ENCODE assay signal across 8 cellular contexts in the genomic region with DNA sequence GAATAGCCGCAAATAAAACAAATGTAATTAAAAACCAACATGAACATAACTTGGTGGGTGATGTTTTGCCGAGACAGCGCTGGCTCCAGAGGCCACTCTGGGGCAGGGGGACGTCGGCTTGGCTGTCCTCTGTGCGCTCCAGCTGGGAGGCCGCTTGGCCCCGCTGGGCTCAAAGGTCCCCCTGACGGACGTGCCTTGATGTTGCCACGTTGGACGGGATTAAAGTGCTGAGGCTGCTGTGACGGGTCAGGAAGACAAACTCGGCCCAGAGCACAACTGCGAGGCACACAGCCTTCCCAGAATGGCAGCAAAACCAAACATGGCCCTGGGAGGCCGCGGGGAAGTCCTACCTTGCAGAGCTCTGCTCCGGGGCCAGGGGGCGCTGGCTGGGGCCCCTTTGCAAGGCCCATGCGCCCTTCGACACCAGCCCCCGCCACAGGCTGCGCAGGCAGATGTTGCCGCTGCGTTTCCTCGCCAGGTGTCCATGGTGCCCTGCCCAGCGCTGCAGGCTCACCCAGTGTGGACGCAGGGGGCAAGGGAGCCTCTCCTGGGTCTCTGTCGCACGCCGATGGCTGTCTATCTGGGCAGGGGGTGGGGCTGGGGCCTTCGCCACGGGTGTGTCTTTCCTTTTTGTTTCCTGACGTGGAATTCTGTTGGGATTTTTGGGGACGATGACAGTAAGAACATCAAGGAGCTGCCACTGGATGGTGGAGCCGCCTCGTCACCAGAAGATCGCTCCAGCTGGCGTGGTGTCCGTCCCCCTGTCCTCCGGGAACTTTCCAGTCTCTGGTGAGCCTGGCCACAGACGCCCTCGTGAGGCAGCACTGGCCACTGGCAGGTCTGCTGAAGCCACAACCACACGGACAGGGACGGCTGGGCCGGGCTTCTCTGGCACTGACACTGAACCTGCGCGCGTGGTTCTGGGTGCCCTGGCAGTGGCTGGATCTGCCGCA.
A peak's percentile ranks its signal among the peaks of the same experiment; 100 is the strongest.
DNase-seq lines count a peak whose midpoint lies in the region; ATAC-seq, FAIRE-seq and TF ChIP-seq lines count a peak whose summit lies in the region.

No MANE protein-coding gene starts in this region.

- no TSS peak for BruUV-seq in endothelial cell of umbilical vein (replicated peaks; lab: Mats Ljungman, UMichigan)

- H3K4ac ChIP-seq in mesenchymal stem cell (ENCODE audit: low read depth in 1 of 2, low read length in 2 of 2) = peak overlapping the region in 1 of 2 experiments; percentile 49

- no peak overlapping the region for H2BK120ac ChIP-seq in mesenchymal stem cell (ENCODE audit: low read depth, low read length)

- H3K27me3 ChIP-seq in endothelial cell of umbilical vein (ENCODE audit: control insufficient read depth in 2 of 2, insufficient read depth in 2 of 2, low read length in 2 of 2) (no peaks in the 10 kb centered on the region), mesenchymal stem cell (ENCODE audit: control insufficient read depth in 1 of 2, insufficient read depth in 1 of 2, low read length in 2 of 2) (no peaks in the 10 kb centered on the region), subcutaneous abdominal adipose tissue (ENCODE audit: control insufficient read depth in 5 of 5, insufficient read depth in 4 of 5, low read length in 5 of 5) (peaks cover 0 to 7% (median 3%) of the 10 kb centered on the region in 5 donors)

- H2BK15ac ChIP-seq in mesenchymal stem cell (ENCODE audit: low read depth, poor library complexity, severe bottlenecking) = no peak overlapping the region

- H3K27ac ChIP-seq in endothelial cell of umbilical vein (ENCODE audit: insufficient read depth, low read depth, low read length) (no peak overlapping the region), mesenchymal stem cell (ENCODE audit: low read length, poor library complexity, severe bottlenecking) (no peak overlapping the region), subcutaneous abdominal adipose tissue (ENCODE audit: low read depth, low read length) (no peak overlapping the region)

- H3K36me3 ChIP-seq in endothelial cell of umbilical vein (ENCODE audit: control insufficient read depth in 2 of 2, extremely low read depth in 1 of 2, insufficient read depth in 2 of 2, low read length in 2 of 2) (no peaks in the 10 kb centered on the region), mesenchymal stem cell (ENCODE audit: control insufficient read depth in 1 of 2, insufficient read depth in 2 of 2, low read depth in 1 of 2, low read length in 2 of 2) (peaks cover 0 to 6% of the 10 kb centered on the region in 2 experiments), subcutaneous abdominal adipose tissue (ENCODE audit: control insufficient read depth in 5 of 5, insufficient read depth in 5 of 5, low read length in 5 of 5) (no peaks in the 10 kb centered on the region)

- H3K79me1 ChIP-seq in mesenchymal stem cell (replicated peaks; ENCODE audit: low read length, poor library complexity, severe bottlenecking) = no peaks in the 10 kb centered on the region

- POLR2A ChIA-PET in endothelial cell of umbilical vein (lab: Charles Lee) = no interaction called here

- no peaks in the 10 kb centered on the region for H3K9me3 ChIP-seq in endothelial cell of umbilical vein (replicated peaks; ENCODE audit: control insufficient read depth, insufficient read depth, low read length)
- no peaks in the 10 kb centered on the region for H3K9me3 ChIP-seq in mesenchymal stem cell (ENCODE audit: control insufficient read depth, low read length)
- no peaks in the 10 kb centered on the region for H3K9me3 ChIP-seq in subcutaneous abdominal adipose tissue (ENCODE audit: control insufficient read depth in 5 of 5, low read length in 5 of 5)

- peak overlapping the region; percentile 66 for H3K4me2 ChIP-seq in endothelial cell of umbilical vein (ENCODE audit: insufficient read depth, low read length)
- peak overlapping the region; percentile 66 for H3K4me2 ChIP-seq in mesenchymal stem cell (ENCODE audit: low read length, poor library complexity, severe bottlenecking)

- H3K18ac ChIP-seq in mesenchymal stem cell (ENCODE audit: low read depth in 1 of 2, low read length in 2 of 2) = peak overlapping the region in 1 of 2 experiments; percentile 89

- CTCF ChIA-PET in endothelial cell of umbilical vein (lab: Charles Lee) = interaction anchor here (1.0 to 3.6 kb wide), 9 partner anchors 95 to 375 kb away, joined by 3 to 33 read pairs (median 3); no protein-coding TSS in a partner anchor

- no peaks in the 10 kb centered on the region for H4K20me1 ChIP-seq in endothelial cell of umbilical vein (replicated peaks; ENCODE audit: control insufficient read depth, extremely low read depth, insufficient read depth, low read length)

- H3K4me1 ChIP-seq in endothelial cell of umbilical vein (ENCODE audit: control insufficient read depth, extremely low read depth, insufficient read depth, low read length) (peaks cover 2% of the 10 kb centered on the region), mesenchymal stem cell (ENCODE audit: control insufficient read depth, insufficient read depth, low read depth, low read length) (peaks cover 45% of the 10 kb centered on the region), subcutaneous abdominal adipose tissue (ENCODE audit: control insufficient read depth in 5 of 5, insufficient read depth in 5 of 5, low read length in 5 of 5) (peaks cover 2 to 47% (median 40%) of the 10 kb centered on the region in 5 donors)

- no peaks in the 10 kb centered on the region for H3K79me2 ChIP-seq in endothelial cell of umbilical vein (ENCODE audit: control insufficient read depth, insufficient read depth, low read length)

- H2AFZ ChIP-seq in endothelial cell of umbilical vein (ENCODE audit: low read depth, low read length) (peak overlapping the region; percentile 88), mesenchymal stem cell (ENCODE audit: low read depth, low read length) (peak overlapping the region; percentile 68)

- peak; percentile 44 to 87 for TF ChIP-seq CTCF in endothelial cell of umbilical vein (IDR thresholded peaks at IDR 0.05; ENCODE audit: extremely low read depth in 1 of 2, insufficient read depth in 1 of 2, low read depth in 1 of 2, low read length in 2 of 2)

- TF ChIP-seq POLR2A in endothelial cell of umbilical vein (IDR thresholded peaks at IDR 0.05; ENCODE audit: low read depth, low read length) = no peak

- H3K4me3 ChIP-seq in endothelial cell of umbilical vein (replicated peaks in 1 of 3; ENCODE audit: insufficient read depth in 1 of 3, low read depth in 1 of 3, low read length in 3 of 3) (peak overlapping the region; percentile 26 to 47 (median 27)), mesenchymal stem cell (ENCODE audit: insufficient read depth in 1 of 2, low read depth in 1 of 2, low read length in 2 of 2) (peak overlapping the region; percentile 51 to 72), subcutaneous abdominal adipose tissue (ENCODE audit: low read depth in 1 of 5, low read length in 5 of 5) (peak overlapping the region; percentile 40 to 61 (median 50))

- peak overlapping the region; percentile 49 to 82 for H2BK12ac ChIP-seq in mesenchymal stem cell (ENCODE audit: low read length in 2 of 2)

- no peaks in the 10 kb centered on the region for H3K9me1 ChIP-seq in endothelial cell of umbilical vein (replicated peaks; ENCODE audit: control insufficient read depth, extremely low read depth, insufficient read depth, low read length)

- peak; percentile 96 for FAIRE-seq in endothelial cell of umbilical vein (lab: Jason Lieb, UNC)

- no peak overlapping the region for H2AK5ac ChIP-seq in mesenchymal stem cell (ENCODE audit: low read length, severe bottlenecking)

- intact Hi-C loops in endothelial cell of umbilical vein (cut with micrococcal nuclease) = loop anchor here (1.0 kb wide), 2 partner anchors 278 to 611 kb away; no protein-coding TSS in a partner anchor

- no peak overlapping the region for H2BK5ac ChIP-seq in mesenchymal stem cell (ENCODE audit: low read depth, low read length, poor library complexity, severe bottlenecking)

- 37% methylated on average over 48 of the region's 50 CpGs for WGBS in mesenchymal stem cell

- H3K9ac ChIP-seq in endothelial cell of umbilical vein (replicated peaks; ENCODE audit: extremely low read depth, insufficient read depth, low read length) = peak overlapping the region; percentile 41
- peak overlapping the region; percentile 65 for H3K9ac ChIP-seq in mesenchymal stem cell (ENCODE audit: low read length)
- H3K9ac ChIP-seq in subcutaneous abdominal adipose tissue (ENCODE audit: low read length in 5 of 5) = peak overlapping the region in 2 of 5 donors; percentile 6 to 69

- H3K23ac ChIP-seq in mesenchymal stem cell (ENCODE audit: low read length in 2 of 2) = no peak overlapping the region

- H4K91ac ChIP-seq in mesenchymal stem cell (ENCODE audit: low read length) = peak overlapping the region; percentile 6

- dilution Hi-C loops in endothelial cell of umbilical vein (cut with MboI; ENCODE audit: extremely low pct_ligation_motif_present, low sequenced_read_pairs) = no loop called here

- H4K8ac ChIP-seq in mesenchymal stem cell (ENCODE audit: low read length) = peak overlapping the region; percentile 70

- ATAC-seq in SK-N-SH treated with all-trans-retinoic acid at 6 μM for 48 hours (peak; percentile 85), HG03565 (IDR thresholded peaks at IDR 0.05; ENCODE audit: unreplicated experiment) (no peak)
- ATAC-seq in activated CD4-positive, CD25-positive, alpha-beta regulatory T cell treated with anti-CD3 and anti-CD28 coated beads, Interleukin-2, amount 50 U/mL, for 24 hours = no peak

- H3K14ac ChIP-seq in mesenchymal stem cell (ENCODE audit: low read length in 2 of 2) = peak overlapping the region in 1 of 2 experiments; percentile 88

- peak in 2 of 3 donors; percentile 10 for DNase-seq in stimulated activated CD4-positive, alpha-beta T cell treated with anti-CD3 and anti-CD28 coated beads, Interleukin-12 subunit alpha, Interleukin-12 subunit beta, amount 100 ng/mL, for 48 hours (ENCODE audit: low read depth in 2 of 3, low spot score in 1 of 3)
- DNase-seq in stimulated activated CD4-positive, alpha-beta T cell treated with anti-CD3 and anti-CD28 coated beads, Interleukin-4, amount 100 ng/mL, for 24 hours = no peak
- DNase-seq in endothelial cell of umbilical vein (ENCODE audit: low read depth, low spot score) (peak; percentile 70), mesenchymal stem cell (peak; percentile 91)

TF ChIP-seq in SK-N-SH treated with all-trans-retinoic acid at 6 μM for 48 hours, 23 proteins besides CTCF, POLR2A, EP300 and RAD21:
- TF ChIP-seq ARNTL (CRISPR knock-in tag; IDR thresholded peaks at IDR 0.05; ENCODE audit: borderline replicate concordance, low read depth) = no peak
- no peak for TF ChIP-seq PPARA (CRISPR knock-in tag; IDR thresholded peaks at IDR 0.05; ENCODE audit: borderline replicate concordance)
- TF ChIP-seq ZC3H10 (CRISPR knock-in tag; IDR thresholded peaks at IDR 0.05) = no peak

TF ChIP-seq in endothelial cell of umbilical vein, 7 proteins besides CTCF, POLR2A, EP300 and RAD21:
- TF ChIP-seq MAX (IDR thresholded peaks at IDR 0.05; ENCODE audit: insufficient read depth, insufficient read length) (no peak), GATA2 (IDR thresholded peaks at IDR 0.05; ENCODE audit: insufficient read depth, insufficient read length, low read depth, low read length) (no peak)
